In genomic region chr13:24142453-24142852, GRCh38 we compare ENCODE assay signal across 22 cellular contexts.
"Had no signal": no experiment of that assay in that cellular context is flagged by ENCODE, and none has a peak within 500 bp of the region (broad histone marks: within the 10 kb centered on the region; RNA-seq: fewer than 3 reads in every experiment).

No MANE protein-coding gene starts in this region.

- H3K4me1 ChIP-seq: suprapubic skin, tibial artery, uterus had no signal

- DNase-seq: islet precursor cell; left ventricle myocardium inferior; midbrain; mucosa of descending colon; naive thymus-derived CD8-positive, alpha-beta T cell; ovary; right cardiac atrium; stimulated activated CD4-positive, alpha-beta T cell treated with anti-CD3 and anti-CD28 coated beads, Interleukin-12 subunit alpha, Interleukin-12 subunit beta, amount 100 ng/mL, for 4 hours; stimulated activated CD4-positive, alpha-beta T cell treated with anti-CD3 and anti-CD28 coated beads, Interleukin-15, amount 100 ng/mL, for 24 hours; stimulated activated CD4-positive, alpha-beta T cell treated with anti-CD3 and anti-CD28 coated beads, Interleukin-2, amount 100 ng/mL, for 24 hours; stimulated activated CD4-positive, alpha-beta T cell treated with anti-CD3 and anti-CD28 coated beads, Interleukin-4, amount 100 ng/mL, for 1 hour; stimulated activated naive B cell treated with anti-CD40 and anti-IgM and Interleukin-4, amounts not matched to agents 10 μg/mL and 1 μg/mL and 100 μg/mL, for 72 hours; stimulated activated naive CD8-positive, alpha-beta T cell treated with anti-CD3 and anti-CD28 coated beads, Interleukin-15, Interleukin-2, amounts not matched to agents 100 U/mL and 50 U/mL, for 24 hours; tibial artery; uterus had no signal

- H3K9me3 ChIP-seq: left ventricle myocardium inferior, mucosa of descending colon, ovary, suprapubic skin, thoracic aorta, tibial artery, uterus had no signal

- H3K4me3 ChIP-seq: left ventricle myocardium inferior, lung, mucosa of descending colon, ovary, skin epidermis, suprapubic skin, thoracic aorta, tibial artery, uterus had no signal

- H3K36me3 Mint-ChIP-seq: naive thymus-derived CD8-positive, alpha-beta T cell; stimulated activated naive B cell treated with anti-CD40 and anti-IgM and Interleukin-4, amounts not matched to agents 10 μg/mL and 1 μg/mL and 100 μg/mL, for 72 hours; type B pancreatic cell had no signal

- H3K9me3 Mint-ChIP-seq: naive thymus-derived CD8-positive, alpha-beta T cell; stimulated activated naive B cell treated with anti-CD40 and anti-IgM and Interleukin-4, amounts not matched to agents 10 μg/mL and 1 μg/mL and 100 μg/mL, for 72 hours; type B pancreatic cell had no signal

- H3K36me3 ChIP-seq: left ventricle myocardium inferior, ovary, suprapubic skin, thoracic aorta, tibial artery, uterus had no signal

- H3K27me3 Mint-ChIP-seq: naive thymus-derived CD8-positive, alpha-beta T cell had no signal

- H3K27me3 ChIP-seq: ovary, suprapubic skin, tibial artery, uterus had no signal

- H3K27ac Mint-ChIP-seq: progenitor cell of endocrine pancreas; stimulated activated naive B cell treated with anti-CD40 and anti-IgM and Interleukin-4, amounts not matched to agents 10 μg/mL and 1 μg/mL and 100 μg/mL, for 72 hours; type B pancreatic cell had no signal

- H3K4me3 Mint-ChIP-seq: naive thymus-derived CD8-positive, alpha-beta T cell; stimulated activated naive B cell treated with anti-CD40 and anti-IgM and Interleukin-4, amounts not matched to agents 10 μg/mL and 1 μg/mL and 100 μg/mL, for 72 hours; type B pancreatic cell had no signal

- H3K4me1 Mint-ChIP-seq: stimulated activated naive B cell treated with anti-CD40 and anti-IgM and Interleukin-4, amounts not matched to agents 10 μg/mL and 1 μg/mL and 100 μg/mL, for 72 hours had no signal

- H3K27ac ChIP-seq: left ventricle myocardium inferior, skin epidermis, suprapubic skin, thoracic aorta, tibial artery, uterus had no signal

- ATAC-seq: mucosa of descending colon; naive thymus-derived CD8-positive, alpha-beta T cell; sciatic nerve; stimulated activated naive B cell treated with anti-CD40 and anti-IgM and Interleukin-4, amounts not matched to agents 10 μg/mL and 1 μg/mL and 100 μg/mL, for 72 hours; stimulated activated naive CD8-positive, alpha-beta T cell treated with anti-CD3 and anti-CD28 coated beads, Interleukin-15, Interleukin-2, amounts not matched to agents 100 U/mL and 50 U/mL, for 24 hours had no signal
